23 cellular contexts compared by ENCODE assay signal in genomic region chr9:136750526-136750925, GRCh38. TPM values are rescaled to one million over a fixed set of nuclear protein-coding genes. Genes with fewer than 3 reads are reported as not detected.
DNase-seq lines count a peak whose midpoint lies in the region; ATAC-seq and TF ChIP-seq lines count a peak whose summit lies in the region.
"Had no signal": no experiment of that assay in that cellular context is flagged by ENCODE, and none has a peak within 500 bp of the region (broad histone marks: within the 10 kb centered on the region; RNA-seq: fewer than 3 reads in every experiment).

No MANE protein-coding gene starts in this region.

- H3K4me3 Mint-ChIP-seq in activated T-cell treated with anti-CD3 and anti-CD28 coated beads, Interleukin-2, amount 50 U/mL, for 4 hours = no peak overlapping the region
- no peak overlapping the region for H3K4me3 Mint-ChIP-seq in stimulated activated effector memory CD8-positive, alpha-beta T cell treated with anti-CD3 and anti-CD28 coated beads, Interleukin-12 subunit alpha, Interleukin-12 subunit beta, amount 100 ng/mL, for 72 hours
- H3K4me3 Mint-ChIP-seq: central memory CD8-positive, alpha-beta T cell had no signal

- H3K27ac ChIP-seq in RWPE2 (ENCODE audit: poor library complexity, severe bottlenecking) = no peak overlapping the region
- H3K27ac ChIP-seq: lower lobe of right lung, ovary, sigmoid colon had no signal

- H3K9me3 Mint-ChIP-seq in activated T-cell treated with anti-CD3 and anti-CD28 coated beads, Interleukin-2, amount 50 U/mL, for 4 hours = peaks cover 14% of the 10 kb centered on the region
- peaks cover 13% of the 10 kb centered on the region for H3K9me3 Mint-ChIP-seq in stimulated activated effector memory CD8-positive, alpha-beta T cell treated with anti-CD3 and anti-CD28 coated beads, Interleukin-12 subunit alpha, Interleukin-12 subunit beta, amount 100 ng/mL, for 72 hours

- H3K9me3 ChIP-seq in RWPE2 (ENCODE audit: severe bottlenecking) = no peaks in the 10 kb centered on the region
- H3K9me3 ChIP-seq: lower lobe of right lung, ovary had no signal

- no peak for DNase-seq in activated T-cell treated with anti-CD3 and anti-CD28 coated beads, Interleukin-2, amount 50 U/mL, for 4 hours
- no peak for DNase-seq in activated T-cell treated with anti-CD3 and anti-CD28 coated beads, Interleukin-2, amount 50 U/mL, for 1 hour
- DNase-seq in RWPE2 (ENCODE audit: low spot score) (no peak), SIG-M5 (lab: John Stamatoyannopoulos, UW) (no peak), NCI-H2107 treated with DMSO at 0.1 percent for 48 hours (lab: John Stamatoyannopoulos, UW; ENCODE audit: unreplicated experiment) (no peak)
- DNase-seq in stimulated activated effector memory CD8-positive, alpha-beta T cell treated with anti-CD3 and anti-CD28 coated beads, Interleukin-12 subunit alpha, Interleukin-12 subunit beta, amount 100 ng/mL, for 72 hours (ENCODE audit: low spot score in 2 of 2) = no peak
- DNase-seq: activated CD4-positive, alpha-beta T cell treated with anti-CD3 and anti-CD28 coated beads, Interleukin-2, amount 50 U/mL, for 48 hours; amygdala; effector CD8-positive, alpha-beta T cell; heart right ventricle; lower lobe of right lung; NCI-H1105 treated with DMSO at 0.1 percent for 48 hours; NCI-H2171 treated with DMSO at 0.1 percent for 48 hours; NCI-H774; ovary; sigmoid colon; stimulated activated CD4-positive, alpha-beta T cell treated with anti-CD3 and anti-CD28 coated beads, Interleukin-2, amount 100 ng/mL, for 24 hours; substantia nigra had no signal

- no peaks in the 10 kb centered on the region for H3K36me3 ChIP-seq in RWPE2 (ENCODE audit: low read depth)
- H3K36me3 ChIP-seq: heart right ventricle, lower lobe of right lung, ovary, sigmoid colon had no signal

- peak; percentile 75 to 78 for ATAC-seq in activated T-cell treated with anti-CD3 and anti-CD28 coated beads, Interleukin-2, amount 50 U/mL, for 4 hours
- 0 out of 3 replicates have a peak, but pooled peaks have one; percentile 24 for ATAC-seq in RWPE2 (ENCODE audit: low read depth)
- peak; percentile 92 for ATAC-seq in stimulated activated effector memory CD8-positive, alpha-beta T cell treated with anti-CD3 and anti-CD28 coated beads, Interleukin-12 subunit alpha, Interleukin-12 subunit beta, amount 100 ng/mL, for 72 hours
- ATAC-seq: HCT116, heart right ventricle, lower lobe of right lung had no signal

- no peak overlapping the region for H3K27ac Mint-ChIP-seq in stimulated activated effector memory CD8-positive, alpha-beta T cell treated with anti-CD3 and anti-CD28 coated beads, Interleukin-12 subunit alpha, Interleukin-12 subunit beta, amount 100 ng/mL, for 72 hours
- H3K27ac Mint-ChIP-seq: activated T-helper 2 cell treated with anti-CD3 and anti-CD28 coated beads, Interferon-gamma antibody, Interleukin-2, Interleukin-4, amounts not matched to agents 10 μg/mL and 5 μg/mL and 100 μg/mL, durations not matched to agents 14 hours and 24 hours and 36 hours had no signal

- no peaks in the 10 kb centered on the region for H3K4me1 Mint-ChIP-seq in activated T-cell treated with anti-CD3 and anti-CD28 coated beads, Interleukin-2, amount 50 U/mL, for 4 hours (ENCODE audit: low read depth)
- H3K4me1 Mint-ChIP-seq in stimulated activated effector memory CD8-positive, alpha-beta T cell treated with anti-CD3 and anti-CD28 coated beads, Interleukin-12 subunit alpha, Interleukin-12 subunit beta, amount 100 ng/mL, for 72 hours = no peaks in the 10 kb centered on the region
- H3K4me1 Mint-ChIP-seq: central memory CD8-positive, alpha-beta T cell had no signal

- no peaks in the 10 kb centered on the region for H3K4me1 ChIP-seq in RWPE2 (ENCODE audit: insufficient read depth, poor library complexity, severe bottlenecking)
- H3K4me1 ChIP-seq: sigmoid colon had no signal

- H3K36me3 Mint-ChIP-seq in activated T-cell treated with anti-CD3 and anti-CD28 coated beads, Interleukin-2, amount 50 U/mL, for 4 hours (ENCODE audit: insufficient read depth) = no peaks in the 10 kb centered on the region
- no peaks in the 10 kb centered on the region for H3K36me3 Mint-ChIP-seq in stimulated activated effector memory CD8-positive, alpha-beta T cell treated with anti-CD3 and anti-CD28 coated beads, Interleukin-12 subunit alpha, Interleukin-12 subunit beta, amount 100 ng/mL, for 72 hours

- no peak for TF ChIP-seq CTCF in RWPE2 (IDR thresholded peaks at IDR 0.05; ENCODE audit: poor library complexity, severe bottlenecking)

- no peaks in the 10 kb centered on the region for H3K27me3 ChIP-seq in RWPE2 (ENCODE audit: insufficient read depth, poor library complexity, severe bottlenecking)
- H3K27me3 ChIP-seq: heart right ventricle, ovary had no signal

- H3K27me3 Mint-ChIP-seq in activated T-cell treated with anti-CD3 and anti-CD28 coated beads, Interleukin-2, amount 50 U/mL, for 4 hours (ENCODE audit: low read depth) = peaks cover 3% of the 10 kb centered on the region

- no peak overlapping the region for H3K4me3 ChIP-seq in RWPE2 (ENCODE audit: severe bottlenecking)
- H3K4me3 ChIP-seq: heart right ventricle, lower lobe of right lung, ovary, sigmoid colon had no signal

RNA-seq across cellular contexts. Expression of gene LCN6, which starts 2.2 kb away (rescaled TPM):
- total RNA-seq in activated T-cell treated with anti-CD3 and anti-CD28 coated beads, Interleukin-2, amount 50 U/mL, for 4 hours = not detected
- total RNA-seq: activated T-helper 2 cell treated with anti-CD3 and anti-CD28 coated beads, Interferon-gamma antibody, Interleukin-2, Interleukin-4, amounts not matched to agents 10 μg/mL and 5 μg/mL and 100 μg/mL, durations not matched to agents 14 hours and 24 hours and 36 hours; Daoy; myocyte had no signal

RNA-seq across cellular contexts. Expression of gene LCN8, which starts 7.5 kb away (rescaled TPM):
- not detected for total RNA-seq in activated T-cell treated with anti-CD3 and anti-CD28 coated beads, Interleukin-2, amount 50 U/mL, for 4 hours
- total RNA-seq: activated T-helper 2 cell treated with anti-CD3 and anti-CD28 coated beads, Interferon-gamma antibody, Interleukin-2, Interleukin-4, amounts not matched to agents 10 μg/mL and 5 μg/mL and 100 μg/mL, durations not matched to agents 14 hours and 24 hours and 36 hours; Daoy; heart right ventricle; lower lobe of right lung; sigmoid colon had no signal

RNA-seq across cellular contexts. Expression of gene LCN10, which starts 7.8 kb away (rescaled TPM):
- 1 to 10 TPM in 2 of 3 donors, under 1 TPM in 1; 0.82 to 2.4 (median 2.1) TPM for total RNA-seq in activated T-cell treated with anti-CD3 and anti-CD28 coated beads, Interleukin-2, amount 50 U/mL, for 4 hours
- total RNA-seq: Daoy, myocyte had no signal

RNA-seq across cellular contexts. Expression of gene LCN15, which starts 13.8 kb away (rescaled TPM):
- not detected for total RNA-seq in activated T-cell treated with anti-CD3 and anti-CD28 coated beads, Interleukin-2, amount 50 U/mL, for 4 hours
- total RNA-seq: activated T-helper 2 cell treated with anti-CD3 and anti-CD28 coated beads, Interferon-gamma antibody, Interleukin-2, Interleukin-4, amounts not matched to agents 10 μg/mL and 5 μg/mL and 100 μg/mL, durations not matched to agents 14 hours and 24 hours and 36 hours; Daoy; lower lobe of right lung; myocyte; ovary; sigmoid colon had no signal

RNA-seq across cellular contexts. Expression of gene DIPK1B, which starts 38.2 kb away (rescaled TPM):
- under 1 TPM in 2 of 3 donors, not detected in 1; 0.16 to 0.18 TPM for total RNA-seq in activated T-cell treated with anti-CD3 and anti-CD28 coated beads, Interleukin-2, amount 50 U/mL, for 4 hours
- total RNA-seq: myocyte had no signal

Comparison
In these comparisons a context has a peak if more than half of its experiments do, and no peak if none do; other contexts are left out.
1. ATAC-seq: peak in every context shown above with its lines; median percentile 92 in stimulated activated effector memory CD8-positive, alpha-beta T cell treated with anti-CD3 and anti-CD28 coated beads, Interleukin-12 subunit alpha, Interleukin-12 subunit beta, amount 100 ng/mL, for 72 hours; 76 in activated T-cell treated with anti-CD3 and anti-CD28 coated beads, Interleukin-2, amount 50 U/mL, for 4 hours; 24 in RWPE2.